ENCODE assay signal across 26 cellular contexts in genomic region chr6:18091382-18091781, GRCh38. TPM values are rescaled to one million over a fixed set of nuclear protein-coding genes. Genes with fewer than 3 reads are reported as not detected.
A peak's percentile ranks its signal among the peaks of the same experiment; 100 is the strongest.
DNase-seq lines count a peak whose midpoint lies in the region; ATAC-seq, FAIRE-seq and TF ChIP-seq lines count a peak whose summit lies in the region.
"Had no signal": no experiment of that assay in that cellular context is flagged by ENCODE, and none has a peak within 500 bp of the region (broad histone marks: within the 10 kb centered on the region; RNA-seq: fewer than 3 reads in every experiment).

No MANE protein-coding gene starts in this region.

- H3K27ac Mint-ChIP-seq in progenitor cell of endocrine pancreas: no peak overlapping the region
- H3K27ac Mint-ChIP-seq: CD14-positive monocyte; CD4-positive, alpha-beta T cell; CD8-positive, alpha-beta memory T cell; HFFc6 had no signal

- H3K4me2 ChIP-seq in HepG2 (ENCODE audit: low read depth, low read length): no peak overlapping the region
- H3K4me2 ChIP-seq: A549; BLaER1 treated with 17β-estradiol and CSF1 and Interleukin-3, amounts not matched to agents 10 nM and 100 nM had no signal

- no peaks in the 10 kb centered on the region for H3K27me3 Mint-ChIP-seq in progenitor cell of endocrine pancreas
- H3K27me3 Mint-ChIP-seq: CD4-positive, alpha-beta T cell had no signal

- no peak overlapping the region for H3K4me3 Mint-ChIP-seq in progenitor cell of endocrine pancreas (ENCODE audit: low read depth)
- H3K4me3 Mint-ChIP-seq: CD14-positive monocyte; CD4-positive, alpha-beta T cell; CD8-positive, alpha-beta memory T cell; HFFc6 had no signal

- TF ChIP-seq POLR2A in HepG2 (IDR thresholded peaks at IDR 0.05; ENCODE audit: insufficient read depth in 1 of 2, low read depth in 2 of 2, low read length in 2 of 2) (no peak), right lobe of liver (IDR thresholded peaks at IDR 0.05) (no peak), transverse colon (IDR thresholded peaks at IDR 0.05) (no peak)

- H2AFZ ChIP-seq in HepG2 (ENCODE audit: low read length): no peak overlapping the region

- DNase-seq in HepG2 (ENCODE audit: low spot score) (no peak), right lobe of liver (no peak), epithelial cell of prostate (ENCODE audit: low read depth, low spot score) (peak; percentile 31), mucosa of descending colon (peak in 1 of 3 donors; percentile 43), transverse colon (no peak), progenitor cell of endocrine pancreas (ENCODE audit: low spot score, unreplicated experiment) (no peak), activated gamma-delta T cell treated with Interleukin-2 at 50 U/mL for 16 hours (no peak)
- DNase-seq in activated CD4-positive, CD25-positive, alpha-beta regulatory T cell treated with anti-CD3 and anti-CD28 coated beads, Interleukin-2, amount 50 U/mL, for 72 hours: no peak
- DNase-seq: 8988T; ACHN; AML-193; BE2C; Calu3; CD4-positive, alpha-beta T cell; CD8-positive, alpha-beta memory T cell; DMS53; DMS79 treated with DMSO at 0.1 percent for 48 hours; GOT3; HFFc6 had no signal

- H3K36me3 ChIP-seq in HepG2 (replicated peaks in 1 of 2; ENCODE audit: control insufficient read depth in 1 of 2, insufficient read depth in 2 of 2, low read length in 2 of 2) (no peaks in the 10 kb centered on the region), right lobe of liver (no peaks in the 10 kb centered on the region), mucosa of descending colon (ENCODE audit: low read depth) (no peaks in the 10 kb centered on the region), transverse colon (no peaks in the 10 kb centered on the region)
- H3K36me3 ChIP-seq: BE2C, HAP-1 had no signal

- no peak for FAIRE-seq in HepG2 (lab: Jason Lieb, UNC)
- FAIRE-seq: A549, GM12892, H54 had no signal

- no peaks in the 10 kb centered on the region for H3K27me3 ChIP-seq in HepG2 (ENCODE audit: control insufficient read depth in 1 of 2, insufficient read depth in 2 of 2, low read length in 2 of 2)
- no peaks in the 10 kb centered on the region for H3K27me3 ChIP-seq in right lobe of liver
- no peaks in the 10 kb centered on the region for H3K27me3 ChIP-seq in transverse colon
- H3K27me3 ChIP-seq: BE2C; BLaER1 treated with 17β-estradiol and CSF1 and Interleukin-3, amounts not matched to agents 10 nM and 100 nM had no signal

- WGBS in HepG2 (ENCODE audit: low lambda C conversion rate): 0% methylated on average over 1 of the region's 1 CpG
- 86% methylated on average over 1 of the region's 1 CpG for WGBS in right lobe of liver (ENCODE audit: insufficient coverage, low coverage, low lambda C conversion rate, missing lambda C conversion rate)
- 48 to 60% methylated on average over 1 of the region's 1 CpG for WGBS in transverse colon (ENCODE audit: low coverage in 1 of 2), 2 donors

- POLR2A ChIA-PET in HepG2 (lab: Yijun Ruan, JAX): no interaction called here

- no peaks in the 10 kb centered on the region for H4K20me1 ChIP-seq in HepG2 (ENCODE audit: insufficient read depth, low read length)
- H4K20me1 ChIP-seq: BLaER1 treated with 17β-estradiol and CSF1 and Interleukin-3, amounts not matched to agents 10 nM and 100 nM had no signal

- H3K36me3 Mint-ChIP-seq in progenitor cell of endocrine pancreas (ENCODE audit: insufficient read depth): peaks cover 1% of the 10 kb centered on the region
- H3K36me3 Mint-ChIP-seq: CD14-positive monocyte; CD8-positive, alpha-beta memory T cell had no signal

- H3K4me3 ChIP-seq in HepG2 (replicated peaks in 1 of 3; ENCODE audit: insufficient read depth in 1 of 3, low read depth in 2 of 3, low read length in 3 of 3): no peak overlapping the region
- no peak overlapping the region for H3K4me3 ChIP-seq in right lobe of liver
- H3K4me3 ChIP-seq in mucosa of descending colon: no peak overlapping the region
- no peak overlapping the region for H3K4me3 ChIP-seq in transverse colon
- H3K4me3 ChIP-seq: A549; BLaER1 treated with 17β-estradiol and CSF1 and Interleukin-3, amounts not matched to agents 10 nM and 100 nM; HAP-1 had no signal

- H3K79me2 ChIP-seq in HepG2 (ENCODE audit: insufficient read depth, low read length): no peaks in the 10 kb centered on the region

- no peak overlapping the region for H3K27ac ChIP-seq in HepG2 (ENCODE audit: extremely low read length, insufficient read depth, low read length)
- no peak overlapping the region for H3K27ac ChIP-seq in right lobe of liver
- peak overlapping the region; percentile 30 for H3K27ac ChIP-seq in epithelial cell of prostate
- peak overlapping the region in 3 of 4 donors; percentile 13 to 43 (median 21) for H3K27ac ChIP-seq in transverse colon
- H3K27ac ChIP-seq: A549; BLaER1 treated with 17β-estradiol and CSF1 and Interleukin-3, amounts not matched to agents 10 nM and 100 nM had no signal

- H3K9me3 ChIP-seq in HepG2 (ENCODE audit: low read length): peaks cover 18% of the 10 kb centered on the region; the same call in 1 of the 2 replicates
- no peaks in the 10 kb centered on the region for H3K9me3 ChIP-seq in right lobe of liver
- H3K9me3 ChIP-seq in mucosa of descending colon: no peaks in the 10 kb centered on the region
- peaks cover 0 to 7% of the 10 kb centered on the region in 2 donors for H3K9me3 ChIP-seq in transverse colon
- H3K9me3 ChIP-seq: BE2C had no signal

- intact Hi-C loops in HepG2 (cut with micrococcal nuclease; ENCODE audit: unreplicated experiment): no loop called here
- intact Hi-C loops in right lobe of liver (cut with DNase I): no loop called here
- intact Hi-C loops in mucosa of descending colon (cut with DNase I, micrococcal nuclease): no loop called here
- intact Hi-C loops in transverse colon (cut with DNase I; ENCODE audit: low total_unique reads): no loop called here

- no TSS peak for BruUV-seq in HepG2 (replicated peaks; lab: Mats Ljungman, UMichigan)

- TF ChIP-seq RAD21 in HepG2 (CRISPR knock-in tag; IDR thresholded peaks at IDR 0.05): no peak

- no peak overlapping the region for H3K9ac ChIP-seq in HepG2 (ENCODE audit: insufficient read depth, low read depth, low read length)
- H3K9ac ChIP-seq: BLaER1 treated with 17β-estradiol and CSF1 and Interleukin-3, amounts not matched to agents 10 nM and 100 nM had no signal

- ATAC-seq in HepG2 (no peak), right lobe of liver (no peak), mucosa of descending colon (peak; percentile 94)
- ATAC-seq: A549 had no signal

- no peak for TF ChIP-seq EP300 in HepG2 (IDR thresholded peaks at IDR 0.05; ENCODE audit: low read depth in 2 of 2, low read length in 2 of 2)
- TF ChIP-seq EP300 in HepG2 (CRISPR knock-in tag; IDR thresholded peaks at IDR 0.05; ENCODE audit: borderline replicate concordance): no peak
- TF ChIP-seq EP300 in transverse colon (IDR thresholded peaks at IDR 0.05; ENCODE audit: low read depth): no peak

- in situ Hi-C loops in HepG2 (cut with HindIII; ENCODE audit: extremely low pct_ligation_motif_present, low pct_unique_long_range_greater_than_20kb): no loop called here
- in situ Hi-C loops in transverse colon (cut with MboI; ENCODE audit: low pct_ligation_motif_present in 1 of 4, low pct_unique_long_range_greater_than_20kb in 1 of 4, low sequenced_read_pairs in 3 of 4): no loop called here

- no peaks in the 10 kb centered on the region for H3K4me1 ChIP-seq in HepG2 (ENCODE audit: insufficient read depth, low read length)
- no peaks in the 10 kb centered on the region for H3K4me1 ChIP-seq in right lobe of liver
- no peaks in the 10 kb centered on the region for H3K4me1 ChIP-seq in mucosa of descending colon (ENCODE audit: low read depth)
- no peaks in the 10 kb centered on the region for H3K4me1 ChIP-seq in transverse colon
- H3K4me1 ChIP-seq: A549, BE2C, HAP-1 had no signal

- H3K4me1 Mint-ChIP-seq in progenitor cell of endocrine pancreas (ENCODE audit: low read depth): no peaks in the 10 kb centered on the region
- H3K4me1 Mint-ChIP-seq: CD14-positive monocyte; CD8-positive, alpha-beta memory T cell had no signal

- peaks cover 11% of the 10 kb centered on the region for H3K9me3 Mint-ChIP-seq in progenitor cell of endocrine pancreas (ENCODE audit: low read depth)
- H3K9me3 Mint-ChIP-seq: CD4-positive, alpha-beta T cell had no signal

- CTCF ChIA-PET in HepG2 (lab: Yijun Ruan, JAX; ENCODE audit: low intra/inter-chr PET ratio, low total read pairs): no interaction called here

- TF ChIP-seq CTCF in HepG2 (CRISPR knock-in tag; IDR thresholded peaks at IDR 0.05) (no peak), right lobe of liver (IDR thresholded peaks at IDR 0.05) (no peak), mucosa of descending colon (IDR thresholded peaks at IDR 0.05) (no peak), transverse colon (IDR thresholded peaks at IDR 0.05) (no peak), progenitor cell of endocrine pancreas (IDR thresholded peaks at IDR 0.05; ENCODE audit: unreplicated experiment) (no peak)

RNA-seq across cellular contexts. Expression of gene NHLRC1, which starts 31.1 kb away (rescaled TPM):
- total RNA-seq in HepG2 (2016; rRNA removed; fragmentation: Illumina TruSeq; extraction: Trizol) (0.11 and 0.20 TPM in 2 replicates), right lobe of liver (1 to 10 TPM; 2.2 to 3.0 (median 2.7) TPM), mucosa of descending colon (1 to 10 TPM; 1.8 to 3.6 (median 2.3) TPM), transverse colon (1 to 10 TPM in 2 of 4 donors, not detected in 2; 1.1 to 2.1 TPM), progenitor cell of endocrine pancreas (0.60 and 0.65 TPM in 2 replicates)
- 0.18 TPM in 1 of 2 replicates, not detected in the other for total RNA-seq in HepG2 (2016; cell fraction: cytosol; rRNA removed; fragmentation: Illumina TruSeq; extraction: Trizol; ENCODE audit: low read depth)
- total RNA-seq in HepG2 (2016; cell fraction: insoluble cytoplasmic fraction; rRNA removed; fragmentation: Illumina TruSeq; extraction: Trizol): 0.10 and 0.17 TPM in 2 replicates
- total RNA-seq in HepG2 (2016; cell fraction: membrane; rRNA removed; fragmentation: Illumina TruSeq; extraction: Trizol): 0.21 and 0.28 TPM in 2 replicates
- total RNA-seq in HepG2 (2016; cell fraction: nucleus; rRNA removed; fragmentation: Illumina TruSeq; extraction: Trizol): 0.25 and 0.28 TPM in 2 replicates
- polyA plus RNA-seq in HepG2 (2011; rRNA removed): 0.04 TPM in 1 of 2 replicates, not detected in the other
- polyA plus RNA-seq in HepG2 (2011; cell fraction: cytosol; rRNA removed): 0.03 TPM in 1 of 2 replicates, not detected in the other
- polyA plus RNA-seq in HepG2 (2011; cell fraction: nucleus; rRNA removed): 0.06 and 0.07 TPM in 2 replicates
- polyA plus RNA-seq in HepG2 (2012): not detected in 2 replicates
- 0.08 TPM in 1 of 2 replicates, not detected in the other for polyA plus RNA-seq in HepG2 (2016; cell fraction: cytosol; fragmentation: Illumina TruSeq; extraction: Trizol; ENCODE audit: low read depth)
- 0.10 and 0.16 TPM in 2 replicates for polyA plus RNA-seq in HepG2 (2016; cell fraction: insoluble cytoplasmic fraction; fragmentation: Illumina TruSeq; extraction: Trizol; ENCODE audit: low read depth)
- 0.08 and 0.12 TPM in 2 replicates for polyA plus RNA-seq in HepG2 (2016; cell fraction: membrane; fragmentation: Illumina TruSeq; extraction: Trizol; ENCODE audit: low read depth)
- polyA plus RNA-seq in HepG2 (2016; cell fraction: nucleus; fragmentation: Illumina TruSeq; extraction: Trizol; ENCODE audit: insufficient read depth, low read depth): not detected in 2 replicates
- not detected in 2 replicates for polyA minus RNA-seq in HepG2 (2011; rRNA and poly(A)+ RNA removed; ENCODE audit: low replicate concordance)
- polyA minus RNA-seq in HepG2 (2011; cell fraction: cytosol; rRNA and poly(A)+ RNA removed): not detected in 2 replicates
- polyA minus RNA-seq in HepG2 (2011; cell fraction: nucleus; rRNA and poly(A)+ RNA removed): not detected in 2 replicates
- total RNA-seq: G401 had no signal

Comparison
In these comparisons a context has a peak if more than half of its experiments do, and no peak if none do; other contexts are left out.
1. H3K27ac ChIP-seq: peak in epithelial cell of prostate (single experiment) and transverse colon (3 of 4); none in HepG2 (single experiment) and right lobe of liver (0 of 3).